19 cellular contexts compared by ENCODE assay signal in genomic region chr15:48581221-48581620, GRCh38.
"Had no signal": no experiment of that assay in that cellular context is flagged by ENCODE, and none has a peak within 500 bp of the region (broad histone marks: within the 10 kb centered on the region; RNA-seq: fewer than 3 reads in every experiment).

No MANE protein-coding gene starts in this region.

- H3K27ac ChIP-seq: epithelial cell of prostate, neutrophil, upper lobe of right lung had no signal

- H3K36me3 ChIP-seq: neutrophil, suprapubic skin, upper lobe of right lung had no signal

- H3K4me1 ChIP-seq: upper lobe of right lung had no signal

- ATAC-seq: activated CD8-positive, alpha-beta T cell treated with anti-CD3 and anti-CD28 coated beads, Interleukin-2, amount 10 ng/mL, durations not matched to agents 7 days and 5 days; activated T-cell treated with anti-CD3 and anti-CD28 coated beads, Interleukin-2, amount 50 U/mL, for 72 hours; naive thymus-derived CD4-positive, alpha-beta T cell; stimulated activated naive CD8-positive, alpha-beta T cell treated with anti-CD3 and anti-CD28 coated beads, Interleukin-15, Interleukin-2, amounts not matched to agents 100 U/mL and 50 U/mL, for 24 hours; upper lobe of right lung had no signal

- H3K27me3 ChIP-seq: neutrophil, suprapubic skin, upper lobe of right lung had no signal

- DNase-seq: activated CD4-positive, alpha-beta T cell treated with anti-CD3 and anti-CD28 coated beads, Interleukin-2, amount 10 ng/mL, durations not matched to agents 24 days and 14 days; activated CD4-positive, CD25-positive, alpha-beta regulatory T cell; activated CD8-positive, alpha-beta memory T cell treated with anti-CD3 and anti-CD28 coated beads, Interleukin-2, amount 50 U/mL, for 4 hours; activated CD8-positive, alpha-beta T cell treated with anti-CD3 and anti-CD28 coated beads, Interleukin-2, amount 10 ng/mL, durations not matched to agents 7 days and 5 days; activated naive CD8-positive, alpha-beta T cell treated with anti-CD3 and anti-CD28 coated beads for 36 hours; activated T-cell treated with anti-CD3 and anti-CD28 coated beads, Interleukin-2, amount 50 U/mL, for 72 hours; dermis blood vessel endothelial cell; islet precursor cell; mammary epithelial cell; naive thymus-derived CD4-positive, alpha-beta T cell; retina; small intestine; stimulated activated CD4-positive, alpha-beta T cell treated with anti-CD3 and anti-CD28 coated beads, Interleukin-4, amount 100 ng/mL, for 4 hours; stimulated activated naive CD8-positive, alpha-beta T cell treated with anti-CD3 and anti-CD28 coated beads, Interleukin-15, Interleukin-2, amounts not matched to agents 100 U/mL and 50 U/mL, for 24 hours; T-helper 2 cell; upper lobe of right lung had no signal

- H3K9me3 ChIP-seq: neutrophil, suprapubic skin, upper lobe of right lung had no signal

- H3K4me3 ChIP-seq: suprapubic skin, upper lobe of right lung had no signal
